ENCODE assay signal across 2 cellular contexts in the genomic region with DNA sequence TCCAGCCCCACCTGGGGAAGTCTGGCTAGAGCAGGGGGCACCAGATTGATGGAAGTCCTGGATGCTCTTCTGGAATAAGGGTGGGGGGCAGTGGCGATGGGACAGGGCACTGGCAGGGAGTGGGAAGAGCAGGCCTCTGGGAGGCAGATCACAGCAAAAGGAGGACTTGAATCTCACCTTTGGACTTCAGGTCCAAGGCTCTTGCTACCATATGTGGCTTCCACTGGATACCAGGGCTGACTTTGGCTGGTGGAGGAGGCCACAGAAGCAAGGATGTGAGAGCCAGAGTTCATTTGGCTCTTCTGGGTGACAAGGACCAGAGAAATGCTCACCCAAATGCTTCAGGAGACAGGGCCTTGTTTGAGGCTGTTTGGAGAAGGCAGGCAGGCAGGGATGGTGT.
TF ChIP-seq lines count a peak whose summit lies in the region.

No MANE protein-coding gene starts in this region.

TF ChIP-seq in HepG2, 621 proteins besides CTCF, POLR2A, EP300 and RAD21:
- TF ChIP-seq ZMYM2 (CRISPR knock-in tag; IDR thresholded peaks at IDR 0.05) (0 out of 2 replicates have a peak, but pooled peaks have one; percentile 42), TEAD3 (CRISPR knock-in tag; optimal IDR thresholded peaks at IDR 0.05; ENCODE audit: borderline replicate concordance) (peak; percentile 2), SAP130 (CRISPR knock-in tag; IDR thresholded peaks at IDR 0.05; ENCODE audit: low read depth) (0 out of 2 replicates have a peak, but pooled peaks have one; percentile 6), LCORL (IDR thresholded peaks at IDR 0.05) (no peak), LCORL (CRISPR knock-in tag; IDR thresholded peaks at IDR 0.05) (peak; percentile 49; the same call in 1 of the 2 replicates), ZNF747 (CRISPR knock-in tag; IDR thresholded peaks at IDR 0.05; ENCODE audit: borderline replicate concordance) (0 out of 2 replicates have a peak, but pooled peaks have one; percentile 24), NCOR1 (IDR thresholded peaks at IDR 0.05; ENCODE audit: borderline replicate concordance, low read length) (peak; percentile 61; the same call in 1 of the 2 replicates), HNF4G (IDR thresholded peaks at IDR 0.05; ENCODE audit: borderline replicate concordance, low read depth, low read length) (0 out of 2 replicates have a peak, but pooled peaks have one; percentile 21), HNF4G (CRISPR knock-in tag; IDR thresholded peaks at IDR 0.05; ENCODE audit: borderline replicate concordance, low read depth) (no peak), ZNF713 (CRISPR knock-in tag; IDR thresholded peaks at IDR 0.05) (no peak), HNF4A (CRISPR knock-in tag; IDR thresholded peaks at IDR 0.05) (peak; percentile 80), ETS1 (CRISPR knock-in tag; IDR thresholded peaks at IDR 0.05) (no peak), ZNF333 (CRISPR knock-in tag; IDR thresholded peaks at IDR 0.05; ENCODE audit: borderline replicate concordance) (no peak)
- TF ChIP-seq, protein P1, sequence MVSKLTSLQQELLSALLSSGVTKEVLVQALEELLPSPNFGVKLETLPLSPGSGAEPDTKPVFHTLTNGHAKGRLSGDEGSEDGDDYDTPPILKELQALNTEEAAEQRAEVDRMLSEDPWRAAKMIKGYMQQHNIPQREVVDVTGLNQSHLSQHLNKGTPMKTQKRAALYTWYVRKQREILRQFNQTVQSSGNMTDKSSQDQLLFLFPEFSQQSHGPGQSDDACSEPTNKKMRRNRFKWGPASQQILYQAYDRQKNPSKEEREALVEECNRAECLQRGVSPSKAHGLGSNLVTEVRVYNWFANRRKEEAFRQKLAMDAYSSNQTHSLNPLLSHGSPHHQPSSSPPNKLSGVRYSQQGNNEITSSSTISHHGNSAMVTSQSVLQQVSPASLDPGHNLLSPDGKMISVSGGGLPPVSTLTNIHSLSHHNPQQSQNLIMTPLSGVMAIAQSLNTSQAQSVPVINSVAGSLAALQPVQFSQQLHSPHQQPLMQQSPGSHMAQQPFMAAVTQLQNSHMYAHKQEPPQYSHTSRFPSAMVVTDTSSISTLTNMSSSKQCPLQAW (CRISPR knock-in tag; IDR thresholded peaks at IDR 0.05) = 0 out of 2 replicates have a peak, but pooled peaks have one; percentile 19

TF ChIP-seq in H1, 55 proteins besides CTCF, POLR2A, EP300 and RAD21:
- TF ChIP-seq SIX5 (IDR thresholded peaks at IDR 0.05; ENCODE audit: low read depth, low read length) = no peak
- no peak for TF ChIP-seq NANOG (IDR thresholded peaks at IDR 0.05; ENCODE audit: insufficient read depth, low read depth, low read length, poor library complexity, severe bottlenecking)
- TF ChIP-seq CEBPB (IDR thresholded peaks at IDR 0.05; ENCODE audit: low read depth, low read length) = no peak
- no peak for TF ChIP-seq RNF2 (IDR thresholded peaks at IDR 0.05; ENCODE audit: borderline replicate concordance, low read depth, low read length, missing control alignments, poor library complexity, severe bottlenecking)
- TF ChIP-seq CBX5 (IDR thresholded peaks at IDR 0.05; ENCODE audit: low read depth, low read length) = no peak
- TF ChIP-seq KDM4A (IDR thresholded peaks at IDR 0.05; ENCODE audit: low read depth, low read length, severe bottlenecking) = no peak
- TF ChIP-seq, protein P2, sequence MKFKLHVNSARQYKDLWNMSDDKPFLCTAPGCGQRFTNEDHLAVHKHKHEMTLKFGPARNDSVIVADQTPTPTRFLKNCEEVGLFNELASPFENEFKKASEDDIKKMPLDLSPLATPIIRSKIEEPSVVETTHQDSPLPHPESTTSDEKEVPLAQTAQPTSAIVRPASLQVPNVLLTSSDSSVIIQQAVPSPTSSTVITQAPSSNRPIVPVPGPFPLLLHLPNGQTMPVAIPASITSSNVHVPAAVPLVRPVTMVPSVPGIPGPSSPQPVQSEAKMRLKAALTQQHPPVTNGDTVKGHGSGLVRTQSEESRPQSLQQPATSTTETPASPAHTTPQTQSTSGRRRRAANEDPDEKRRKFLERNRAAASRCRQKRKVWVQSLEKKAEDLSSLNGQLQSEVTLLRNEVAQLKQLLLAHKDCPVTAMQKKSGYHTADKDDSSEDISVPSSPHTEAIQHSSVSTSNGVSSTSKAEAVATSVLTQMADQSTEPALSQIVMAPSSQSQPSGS (IDR thresholded peaks at IDR 0.05; ENCODE audit: low read length) = no peak
- no peak for TF ChIP-seq CHD1 (IDR thresholded peaks at IDR 0.05; ENCODE audit: low read depth, low read length)
- no peak for TF ChIP-seq MAFK (IDR thresholded peaks at IDR 0.05; ENCODE audit: low read depth, low read length)
TF ChIP-seq in H1: peak in this region for 0.
